ENCODE assay signal across 10 cellular contexts in genomic region chrX:154327026-154327820, GRCh38. TPM values are rescaled to one million over a fixed set of nuclear protein-coding genes. Genes with fewer than 3 reads are reported as not detected.
DNase-seq lines count a peak whose midpoint lies in the region; ATAC-seq and TF ChIP-seq lines count a peak whose summit lies in the region.
"Had no signal": no experiment of that assay in that cellular context is flagged by ENCODE, and none has a peak within 500 bp of the region (broad histone marks: within the 10 kb centered on the region; RNA-seq: fewer than 3 reads in every experiment).

No MANE protein-coding gene starts in this region.

- no peaks in the 10 kb centered on the region for H3K9me3 ChIP-seq in left ventricle myocardium inferior (replicated peaks)

- ATAC-seq in activated T-helper 17 cell treated with anti-CD3 and anti-CD28 coated beads, Interleukin-2, amount 50 U/mL, for 72 hours (replicated peaks): peak; percentile 71
- ATAC-seq in HG03520 (IDR thresholded peaks at IDR 0.05; ENCODE audit: unreplicated experiment): no peak
- ATAC-seq in GM19467 (IDR thresholded peaks at IDR 0.05; ENCODE audit: unreplicated experiment): no peak

- TF ChIP-seq CTCF in left ventricle myocardium inferior (IDR thresholded peaks at IDR 0.05; ENCODE audit: borderline replicate concordance): no peak

- H3K36me3 Mint-ChIP-seq in activated T-helper 17 cell treated with anti-CD3 and anti-CD28 coated beads, Interleukin-2, amount 50 U/mL, for 72 hours (ENCODE audit: low read depth): no peaks in the 10 kb centered on the region

- peak in 5 of 6 experiments; percentile 26 to 71 (median 50) for DNase-seq in stimulated activated naive CD4-positive, alpha-beta T cell (lab: John Stamatoyannopoulos, UW)
- DNase-seq in stimulated activated naive CD4-positive, alpha-beta T cell treated with Interleukin-2 at 50 U/mL for 16 hours (lab: John Stamatoyannopoulos, UW): no peak
- DNase-seq in left ventricle myocardium inferior: no peak
- DNase-seq in HCEC 1CT: no peak
- DNase-seq in DMS 273 treated with DMSO at 0.1 percent for 48 hours (lab: John Stamatoyannopoulos, UW): no peak
- DNase-seq: NCI-H774 had no signal

- peak overlapping the region; percentile 39 for H3K4me3 ChIP-seq in left ventricle myocardium inferior

- no peaks in the 10 kb centered on the region for H3K27me3 Mint-ChIP-seq in activated T-helper 17 cell treated with anti-CD3 and anti-CD28 coated beads, Interleukin-2, amount 50 U/mL, for 72 hours

- H3K27ac Mint-ChIP-seq in activated T-helper 17 cell treated with anti-CD3 and anti-CD28 coated beads, Interleukin-2, amount 50 U/mL, for 72 hours: peak overlapping the region; percentile 78
- H3K27ac Mint-ChIP-seq: progenitor cell of endocrine pancreas had no signal

- H3K36me3 ChIP-seq in left ventricle myocardium inferior: no peaks in the 10 kb centered on the region

- H3K27me3 ChIP-seq in left ventricle myocardium inferior (ENCODE audit: low read depth): no peaks in the 10 kb centered on the region

- H3K9me3 Mint-ChIP-seq in activated T-helper 17 cell treated with anti-CD3 and anti-CD28 coated beads, Interleukin-2, amount 50 U/mL, for 72 hours: no peaks in the 10 kb centered on the region

- H3K27ac ChIP-seq in left ventricle myocardium inferior (replicated peaks): peak overlapping the region; percentile 74

- intact Hi-C loops in left ventricle myocardium inferior (cut with micrococcal nuclease): no loop called here

- peaks cover 16% of the 10 kb centered on the region for H3K4me1 Mint-ChIP-seq in activated T-helper 17 cell treated with anti-CD3 and anti-CD28 coated beads, Interleukin-2, amount 50 U/mL, for 72 hours

- H3K4me1 ChIP-seq in left ventricle myocardium inferior: peaks cover 24% of the 10 kb centered on the region

- peak overlapping the region; percentile 77 for H3K4me3 Mint-ChIP-seq in activated T-helper 17 cell treated with anti-CD3 and anti-CD28 coated beads, Interleukin-2, amount 50 U/mL, for 72 hours

RNA-seq across cellular contexts. Expression of gene TKTL1, which starts 31.6 kb away (rescaled TPM):
- total RNA-seq in activated T-helper 17 cell treated with anti-CD3 and anti-CD28 coated beads, Interleukin-2, amount 50 U/mL, for 72 hours: 1 to 10 TPM in 1 of 2 donors, under 1 TPM in 1; 0.54 to 2.1 TPM
- 11.7 TPM for total RNA-seq in left ventricle myocardium inferior
- total RNA-seq: progenitor cell of endocrine pancreas had no signal

RNA-seq across cellular contexts. Expression of gene TEX28, which starts 32.3 kb away (rescaled TPM):
- not detected for total RNA-seq in activated T-helper 17 cell treated with anti-CD3 and anti-CD28 coated beads, Interleukin-2, amount 50 U/mL, for 72 hours
- not detected for total RNA-seq in left ventricle myocardium inferior
- total RNA-seq: progenitor cell of endocrine pancreas had no signal

RNA-seq across cellular contexts. Expression of gene FLNA, which starts 47.2 kb away (rescaled TPM):
- 1,000 to 10,000 TPM; 1,274 to 1,383 TPM for total RNA-seq in activated T-helper 17 cell treated with anti-CD3 and anti-CD28 coated beads, Interleukin-2, amount 50 U/mL, for 72 hours
- total RNA-seq in left ventricle myocardium inferior: 225 TPM

RNA-seq across cellular contexts. Expression of gene EMD, which starts 51.9 kb away (rescaled TPM):
- 10 to 100 TPM; 86.5 to 87.5 TPM for total RNA-seq in activated T-helper 17 cell treated with anti-CD3 and anti-CD28 coated beads, Interleukin-2, amount 50 U/mL, for 72 hours
- total RNA-seq in left ventricle myocardium inferior: 55.6 TPM

Comparison
In these comparisons a context has a peak if more than half of its experiments do, and no peak if none do; other contexts are left out.
1. DNase-seq: peak in stimulated activated naive CD4-positive, alpha-beta T cell (5 of 6); none in stimulated activated naive CD4-positive, alpha-beta T cell treated with Interleukin-2 at 50 U/mL for 16 hours (single experiment), left ventricle myocardium inferior (single experiment), HCEC 1CT (single experiment) and DMS 273 treated with DMSO at 0.1 percent for 48 hours (single experiment).